In genomic region chr3:157594413-157594812, GRCh38 we compare ENCODE assay signal across 19 cellular contexts.
DNase-seq lines count a peak whose midpoint lies in the region; ATAC-seq and TF ChIP-seq lines count a peak whose summit lies in the region.
"Had no signal": no experiment of that assay in that cellular context is flagged by ENCODE, and none has a peak within 500 bp of the region (broad histone marks: within the 10 kb centered on the region; RNA-seq: fewer than 3 reads in every experiment).

No MANE protein-coding gene starts in this region.

- H3K36me3 ChIP-seq in BJ (ENCODE audit: control insufficient read depth, insufficient read depth, low read length), result no peaks in the 10 kb centered on the region
- H3K36me3 ChIP-seq: BLaER1 had no signal

- no peaks in the 10 kb centered on the region for H3K4me1 Mint-ChIP-seq in progenitor cell of endocrine pancreas (ENCODE audit: low read depth)

- H3K9me3 Mint-ChIP-seq in progenitor cell of endocrine pancreas (ENCODE audit: low read depth), result no peaks in the 10 kb centered on the region
- H3K9me3 Mint-ChIP-seq: T-helper 1 cell treated with Interleukin-12 subunit alpha and Interleukin-12 subunit beta and Interleukin-4 antibody, amounts not matched to agents 30 μg/mL and 1 μg/mL, for 36 hours had no signal

- H3K4me3 Mint-ChIP-seq in progenitor cell of endocrine pancreas (ENCODE audit: low read depth), result no peak overlapping the region
- H3K4me3 Mint-ChIP-seq: T-helper 1 cell treated with Interleukin-12 subunit alpha and Interleukin-12 subunit beta and Interleukin-4 antibody, amounts not matched to agents 30 μg/mL and 1 μg/mL, for 36 hours had no signal

- DNase-seq in BJ (ENCODE audit: low read depth), result no peak
- DNase-seq in MV-4-11 (lab: John Stamatoyannopoulos, UW), result peak; percentile 30
- peak; percentile 23 for DNase-seq in choroid plexus epithelial cell (ENCODE audit: low read depth)
- peak; percentile 31 for DNase-seq in iPS-NIHi7 (ENCODE audit: extremely low spot score)
- no peak for DNase-seq in NCI-H2107 treated with DMSO at 0.1 percent for 48 hours (lab: John Stamatoyannopoulos, UW; ENCODE audit: unreplicated experiment)
- DNase-seq in progenitor cell of endocrine pancreas (ENCODE audit: low spot score, unreplicated experiment), result no peak
- DNase-seq: activated effector memory CD4-positive, alpha-beta T cell treated with Interleukin-2 at 50 U/mL for 16 hours; DMS53; islet precursor cell; midbrain; NCI-H1092; NCI-H2107; NCI-H774; occipital lobe; stimulated activated CD4-positive, alpha-beta T cell treated with anti-CD3 and anti-CD28 coated beads, Interleukin-4, amount 100 ng/mL, for 1 hour had no signal

- ATAC-seq in GM21528 (IDR thresholded peaks at IDR 0.05; ENCODE audit: low FRiP score, unreplicated experiment), result no peak
- no peak for ATAC-seq in GM19452 (IDR thresholded peaks at IDR 0.05; ENCODE audit: unreplicated experiment)

- CTCF ChIA-PET in BJ (lab: Yijun Ruan, JAX), result interaction anchor here (1.0 to 4.3 kb wide), 2 partner anchors 12 to 62 kb away, joined by 4 to 27 read pairs; no protein-coding TSS in a partner anchor

- H3K27me3 ChIP-seq in BJ (ENCODE audit: control insufficient read depth, insufficient read depth, low read length), result peaks cover 4% of the 10 kb centered on the region; the same call in 1 of the 2 replicates
- H3K27me3 ChIP-seq: BLaER1 had no signal

- H3K27ac Mint-ChIP-seq in progenitor cell of endocrine pancreas, result no peak overlapping the region
- H3K27ac Mint-ChIP-seq: T-helper 1 cell treated with Interleukin-12 subunit alpha and Interleukin-12 subunit beta and Interleukin-4 antibody, amounts not matched to agents 30 μg/mL and 1 μg/mL, for 36 hours had no signal

- H3K4me3 ChIP-seq in BJ (ENCODE audit: low read depth, low read length), result no peak overlapping the region
- no peak overlapping the region for H3K4me3 ChIP-seq in choroid plexus epithelial cell (ENCODE audit: low read depth, low read length)
- H3K4me3 ChIP-seq: BLaER1 had no signal

- TF ChIP-seq CTCF in BJ (IDR thresholded peaks at IDR 0.05; ENCODE audit: insufficient read depth, low read depth, low read length), result peak; percentile 31
- TF ChIP-seq CTCF in choroid plexus epithelial cell (conservative IDR thresholded peaks at IDR 0.05; ENCODE audit: low read depth, low read length), result peak; percentile 47
- TF ChIP-seq CTCF in progenitor cell of endocrine pancreas (IDR thresholded peaks at IDR 0.05; ENCODE audit: unreplicated experiment), result no peak

- POLR2A ChIA-PET in BJ (lab: Charles Lee), result no interaction called here

- H3K27me3 Mint-ChIP-seq in progenitor cell of endocrine pancreas, result no peaks in the 10 kb centered on the region

- H3K36me3 Mint-ChIP-seq in progenitor cell of endocrine pancreas (ENCODE audit: insufficient read depth), result no peaks in the 10 kb centered on the region

Comparison
In these comparisons a context has a peak if more than half of its experiments do, and no peak if none do; other contexts are left out.
1. DNase-seq: peak in MV-4-11 (single experiment), choroid plexus epithelial cell (single experiment) and iPS-NIHi7 (single experiment); none in BJ (single experiment), NCI-H2107 treated with DMSO at 0.1 percent for 48 hours (single experiment) and progenitor cell of endocrine pancreas (single experiment).